Comparison of ENCODE assay signal across 16 cellular contexts in the genomic region with DNA sequence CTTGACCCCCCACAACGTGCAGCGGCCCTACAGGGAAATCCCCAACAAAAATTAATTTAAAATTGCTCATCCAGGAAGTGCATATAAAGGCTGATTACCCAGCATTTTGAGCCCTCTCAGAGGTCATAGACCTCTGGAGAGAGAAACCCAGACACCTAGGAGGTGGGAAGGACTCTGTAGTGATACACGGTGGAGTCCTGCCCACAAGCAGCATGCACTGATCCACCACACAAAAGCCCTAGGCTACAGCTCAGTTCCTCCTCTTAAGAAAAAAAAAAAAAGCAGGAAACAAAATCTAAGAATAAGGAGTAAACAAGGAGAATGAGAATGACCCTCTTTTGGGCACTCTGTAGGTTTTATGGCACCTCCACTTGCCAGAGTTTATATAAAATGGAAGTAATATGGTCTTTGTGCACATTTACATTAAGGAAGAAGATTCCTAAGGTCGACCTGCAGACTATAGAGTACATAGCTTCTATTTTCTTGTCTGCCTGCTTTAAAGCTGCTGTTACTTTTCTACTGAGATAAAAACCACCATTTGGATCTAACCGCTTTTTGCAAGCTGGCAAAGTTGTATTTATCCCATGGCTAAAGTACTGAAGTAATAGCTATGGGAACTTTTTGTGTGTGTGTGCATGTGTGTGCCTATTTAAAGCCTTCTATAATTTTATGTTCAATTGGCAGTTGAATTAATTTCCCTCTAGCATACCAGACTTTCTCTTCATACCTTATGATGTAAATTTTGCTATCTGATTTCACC. TPM values are rescaled to one million over a fixed set of nuclear protein-coding genes. Genes with fewer than 3 reads are reported as not detected.
A peak's percentile ranks its signal among the peaks of the same experiment; 100 is the strongest.
DNase-seq lines count a peak whose midpoint lies in the region; ATAC-seq, FAIRE-seq and TF ChIP-seq lines count a peak whose summit lies in the region.
"Had no signal": no experiment of that assay in that cellular context is flagged by ENCODE, and none has a peak within 500 bp of the region (broad histone marks: within the 10 kb centered on the region; RNA-seq: fewer than 3 reads in every experiment).

No MANE protein-coding gene starts in this region.

- H3K27ac Mint-ChIP-seq in GM23338 (peak overlapping the region; percentile 40; the same call in 1 of the 2 replicates), mesothelial cell of epicardium (peak overlapping the region; percentile 34)

- H3K27me3 ChIP-seq in GM23338 (ENCODE audit: insufficient read depth), result no peaks in the 10 kb centered on the region
- H3K27me3 ChIP-seq in HUES64 (ENCODE audit: insufficient read depth, low read length), result no peaks in the 10 kb centered on the region
- no peaks in the 10 kb centered on the region for H3K27me3 ChIP-seq in H1 (replicated peaks in 1 of 4; ENCODE audit: control insufficient read depth in 3 of 4, extremely low read depth in 1 of 4, insufficient read depth in 3 of 4, low read length in 3 of 4)
- H3K27me3 ChIP-seq in gastrocnemius medialis, result no peaks in the 10 kb centered on the region
- H3K27me3 ChIP-seq: BLaER1 treated with 17β-estradiol and CSF1 and Interleukin-3, amounts not matched to agents 10 nM and 100 nM had no signal

- CTCF ChIA-PET in H1 (lab: Charles Lee; ENCODE audit: partially characterized antibody), result interaction anchor here (0.9 kb wide), 1 partner anchor 12 kb away, joined by 5 read pairs; no protein-coding TSS in a partner anchor

- peak; percentile 8 for DNase-seq in GM23338 (ENCODE audit: low spot score)
- DNase-seq in H1 (ENCODE audit: low read depth in 1 of 2, low spot score in 2 of 2), result no peak
- DNase-seq in mesothelial cell of epicardium (ENCODE audit: low spot score in 2 of 2, unreplicated experiment in 2 of 2), result no peak
- no peak for DNase-seq in gastrocnemius medialis
- no peak for DNase-seq in AG08395 (ENCODE audit: low spot score)
- no peak for DNase-seq in GOT3 (lab: John Stamatoyannopoulos, UW)
- DNase-seq: 8988T; CD4-positive, CD25-positive, alpha-beta regulatory T cell; DMS 273 treated with DMSO at 0.1 percent for 48 hours had no signal

- H4K8ac ChIP-seq in H1 (ENCODE audit: extremely low read depth, insufficient read depth, low read length), result no peak overlapping the region

- no peak for TF ChIP-seq EP300 in H1 (IDR thresholded peaks at IDR 0.05; ENCODE audit: borderline replicate concordance in 1 of 2, low read depth in 2 of 2, low read length in 2 of 2)

- H3K27ac ChIP-seq in GM23338 (ENCODE audit: low read depth) (peak overlapping the region; percentile 47), HUES64 (ENCODE audit: low read depth, low read length) (peak overlapping the region; percentile 11; the same call in 1 of the 2 replicates), H1 (ENCODE audit: low read depth, low read length) (no peak overlapping the region), gastrocnemius medialis (no peak overlapping the region)
- H3K27ac ChIP-seq: BLaER1 treated with 17β-estradiol and CSF1 and Interleukin-3, amounts not matched to agents 10 nM and 100 nM; KMS-11 had no signal

- TF ChIP-seq CTCF in GM23338 (conservative IDR thresholded peaks at IDR 0.05; ENCODE audit: low read depth in 2 of 2), result no peak
- no peak for TF ChIP-seq CTCF in H1 (IDR thresholded peaks at IDR 0.05; ENCODE audit: control extremely low read depth in 1 of 3, insufficient read depth in 1 of 3, low read depth in 1 of 3, low read length in 3 of 3)
- TF ChIP-seq CTCF in mesothelial cell of epicardium (IDR thresholded peaks at IDR 0.05; ENCODE audit: unreplicated experiment), result no peak
- TF ChIP-seq CTCF in gastrocnemius medialis (IDR thresholded peaks at IDR 0.05 in 4 of 5, conservative IDR thresholded peaks at IDR 0.05 in 1 of 5), result no peak

- H3K36me3 ChIP-seq in GM23338 (ENCODE audit: insufficient read depth), result no peaks in the 10 kb centered on the region
- H3K36me3 ChIP-seq in HUES64 (ENCODE audit: insufficient read depth, low read length), result no peaks in the 10 kb centered on the region
- peaks cover 0 to 3% (median 1%) of the 10 kb centered on the region in 4 experiments; a peak in 2 of 8 replicates for H3K36me3 ChIP-seq in H1 (ENCODE audit: control insufficient read depth in 2 of 4, insufficient read depth in 4 of 4, low read length in 3 of 4)
- no peaks in the 10 kb centered on the region for H3K36me3 ChIP-seq in gastrocnemius medialis
- H3K36me3 ChIP-seq: BLaER1 treated with 17β-estradiol and CSF1 and Interleukin-3, amounts not matched to agents 10 nM and 100 nM; HAP-1 had no signal

- H3K4me2 ChIP-seq in GM23338 (peak overlapping the region; percentile 50), H1 (ENCODE audit: insufficient read depth in 1 of 2, low read depth in 2 of 2, low read length in 2 of 2) (peak overlapping the region; percentile 16 to 27; a peak in 2 of 4 replicates)
- H3K4me2 ChIP-seq: BLaER1 treated with 17β-estradiol and CSF1 and Interleukin-3, amounts not matched to agents 10 nM and 100 nM; KMS-11 had no signal

- H3K79me2 ChIP-seq in GM23338 (replicated peaks; ENCODE audit: insufficient read depth) (no peaks in the 10 kb centered on the region), H1 (ENCODE audit: control insufficient read depth in 1 of 2, insufficient read depth in 2 of 2, low read length in 2 of 2) (no peaks in the 10 kb centered on the region)

- intact Hi-C loops in gastrocnemius medialis (cut with DNase I; ENCODE audit: low total_unique reads), result no loop called here

- H3K4me3 ChIP-seq in GM23338 (0 out of 2 replicates have a peak overlapping the region, but pooled peaks have one; percentile 9), HUES64 (ENCODE audit: low read length) (no peak overlapping the region), H1 (ENCODE audit: extremely low read depth in 1 of 4, insufficient read depth in 2 of 4, low read depth in 3 of 4, low read length in 4 of 4) (peak overlapping the region in 1 of 4 experiments; percentile 1; a peak in 1 of 8 replicates), gastrocnemius medialis (no peak overlapping the region)
- H3K4me3 ChIP-seq: BLaER1 treated with 17β-estradiol and CSF1 and Interleukin-3, amounts not matched to agents 10 nM and 100 nM; HAP-1 had no signal

- peak overlapping the region; percentile 90 for H2BK120ac ChIP-seq in H1 (replicated peaks; ENCODE audit: low read depth, low read length)

- H3K79me1 ChIP-seq in H1 (ENCODE audit: low read depth, low read length), result no peaks in the 10 kb centered on the region

- no peak overlapping the region for H4K91ac ChIP-seq in H1 (replicated peaks; ENCODE audit: insufficient read length, low read length)

- peak overlapping the region; percentile 61; the same call in 1 of the 2 replicates for H2BK20ac ChIP-seq in H1 (ENCODE audit: low read length)

- FAIRE-seq in H1 (lab: Jason Lieb, UNC), result no peak
- FAIRE-seq: HTR-8/SVneo had no signal

- H3K4me1 Mint-ChIP-seq in GM23338 (peaks cover 38% of the 10 kb centered on the region), mesothelial cell of epicardium (peaks cover 14% of the 10 kb centered on the region)
- H3K4me1 Mint-ChIP-seq: CD4-positive, CD25-positive, alpha-beta regulatory T cell; IgD-negative memory B cell had no signal

- H2BK5ac ChIP-seq in H1 (ENCODE audit: low read depth, low read length), result no peak overlapping the region; the same call in 1 of the 2 replicates

- H3K23me2 ChIP-seq in H1 (ENCODE audit: low read depth, low read length), result no peaks in the 10 kb centered on the region

- TF ChIP-seq RAD21 in H1 (IDR thresholded peaks at IDR 0.05 in 1 of 2, conservative IDR thresholded peaks at IDR 0.05 in 1 of 2; ENCODE audit: low read depth in 2 of 2, low read length in 2 of 2), result no peak

- no peak overlapping the region for H3K9ac ChIP-seq in HUES64 (ENCODE audit: low read depth, low read length)
- no peak overlapping the region for H3K9ac ChIP-seq in H1 (replicated peaks in 1 of 4; ENCODE audit: extremely low read depth in 1 of 4, low read depth in 3 of 4, low read length in 3 of 4)
- H3K9ac ChIP-seq: BLaER1 treated with 17β-estradiol and CSF1 and Interleukin-3, amounts not matched to agents 10 nM and 100 nM; KMS-11 had no signal

- H4K20me1 ChIP-seq in GM23338 (replicated peaks; ENCODE audit: insufficient read depth) (no peaks in the 10 kb centered on the region), H1 (replicated peaks in 1 of 2; ENCODE audit: control insufficient read depth in 1 of 2, insufficient read depth in 2 of 2, low read length in 2 of 2) (no peaks in the 10 kb centered on the region)
- H4K20me1 ChIP-seq: BLaER1 treated with 17β-estradiol and CSF1 and Interleukin-3, amounts not matched to agents 10 nM and 100 nM had no signal

- H3K4me3 Mint-ChIP-seq in GM23338, result no peak overlapping the region
- H3K4me3 Mint-ChIP-seq in mesothelial cell of epicardium, result no peak overlapping the region
- H3K4me3 Mint-ChIP-seq: CD4-positive, CD25-positive, alpha-beta regulatory T cell; IgD-negative memory B cell had no signal

- H3K36me3 Mint-ChIP-seq in GM23338 (ENCODE audit: low read depth) (peaks cover 20% of the 10 kb centered on the region), mesothelial cell of epicardium (no peaks in the 10 kb centered on the region)
- H3K36me3 Mint-ChIP-seq: CD4-positive, CD25-positive, alpha-beta regulatory T cell had no signal

- no peak overlapping the region for H2AK5ac ChIP-seq in H1 (ENCODE audit: low read depth, low read length)

- no peak overlapping the region for H3K18ac ChIP-seq in H1 (ENCODE audit: extremely low read depth, low read length)

- H2BK12ac ChIP-seq in H1 (ENCODE audit: low read depth, low read length), result 0 out of 2 replicates have a peak overlapping the region, but pooled peaks have one; percentile 50

- H3K9me2 ChIP-seq in GM23338 (ENCODE audit: insufficient read depth), result 0 out of 2 replicates have a peak, but pooled peaks cover 5% of the 10 kb centered on the region

- H3K27me3 Mint-ChIP-seq in GM23338 (ENCODE audit: insufficient read depth, low read depth, poor library complexity) (peaks cover 10% of the 10 kb centered on the region), mesothelial cell of epicardium (ENCODE audit: low read depth) (no peaks in the 10 kb centered on the region)

- TF ChIP-seq POLR2A in H1 (IDR thresholded peaks at IDR 0.05; ENCODE audit: control extremely low read depth in 1 of 2, low read depth in 2 of 2, low read length in 2 of 2) (no peak), gastrocnemius medialis (IDR thresholded peaks at IDR 0.05) (no peak)

- peak overlapping the region; percentile 20; the same call in 1 of the 2 replicates for H2AFZ ChIP-seq in GM23338
- H2AFZ ChIP-seq in H1 (ENCODE audit: low read length), result no peak overlapping the region

- no peak overlapping the region for H3K56ac ChIP-seq in H1 (replicated peaks; ENCODE audit: insufficient read length, low read depth, low read length)

- H4K5ac ChIP-seq in H1 (ENCODE audit: insufficient read length, low read depth, low read length), result no peak overlapping the region

- POLR2A ChIA-PET in H1 (lab: Charles Lee; ENCODE audit: partially characterized antibody), result interaction anchor here (0.6 to 2.5 kb wide), 2 partner anchors 25 to 67 kb away, joined by 4 to 10 read pairs; no protein-coding TSS in a partner anchor

- no peaks in the 10 kb centered on the region for H3F3A ChIP-seq in GM23338 (replicated peaks; ENCODE audit: low read depth)

- H3K9me3 Mint-ChIP-seq in GM23338 (peaks cover 13% of the 10 kb centered on the region), mesothelial cell of epicardium (peaks cover 4% of the 10 kb centered on the region)
- H3K9me3 Mint-ChIP-seq: IgD-negative memory B cell had no signal

- no peak overlapping the region for H2BK15ac ChIP-seq in H1 (ENCODE audit: low read length)

- H3K4me1 ChIP-seq in GM23338 (ENCODE audit: insufficient read depth), result peaks cover 33% of the 10 kb centered on the region
- H3K4me1 ChIP-seq in HUES64 (ENCODE audit: insufficient read depth, low read length), result peaks cover 29% of the 10 kb centered on the region
- H3K4me1 ChIP-seq in H1 (replicated peaks in 1 of 4; ENCODE audit: control insufficient read depth in 3 of 4, insufficient read depth in 4 of 4, low read length in 3 of 4), result peaks cover 0 to 12% (median 4%) of the 10 kb centered on the region in 4 experiments; a peak in 5 of 7 replicates
- H3K4me1 ChIP-seq in gastrocnemius medialis, result no peaks in the 10 kb centered on the region
- H3K4me1 ChIP-seq: BLaER1 treated with 17β-estradiol and CSF1 and Interleukin-3, amounts not matched to agents 10 nM and 100 nM had no signal

- H3K23ac ChIP-seq in H1 (ENCODE audit: insufficient read length), result no peak overlapping the region

- H3K14ac ChIP-seq in H1 (ENCODE audit: insufficient read length), result no peak overlapping the region

- peaks cover 16% of the 10 kb centered on the region for H3K9me3 ChIP-seq in HUES64 (ENCODE audit: insufficient read depth, low read depth, low read length)
- peaks cover 9 to 19% of the 10 kb centered on the region in 2 experiments; a peak in 3 of 4 replicates for H3K9me3 ChIP-seq in H1 (ENCODE audit: insufficient read depth in 2 of 2, low read depth in 1 of 2, low read length in 1 of 2)
- no peaks in the 10 kb centered on the region for H3K9me3 ChIP-seq in gastrocnemius medialis
- H3K9me3 ChIP-seq: BLaER1 treated with 17β-estradiol and CSF1 and Interleukin-3, amounts not matched to agents 10 nM and 100 nM; HAP-1 had no signal

- in situ Hi-C loops in gastrocnemius medialis (cut with MboI; ENCODE audit: low sequenced_read_pairs in 4 of 4), result no loop called here

- ATAC-seq in GM23338, result peak; percentile 68
- no peak for ATAC-seq in gastrocnemius medialis

- 77% methylated on average over 5 of the region's 5 CpGs for WGBS in HUES64
- 68% methylated on average over 5 of the region's 5 CpGs; no CpG with 5 or more reads in 1 of the 2 experiments for WGBS in H1 (ENCODE audit: extremely low coverage in 1 of 2, insufficient coverage in 1 of 2, insufficient read length in 1 of 2, insufficient replicate concordance in 2 of 2, low coverage in 1 of 2, low lambda C conversion rate in 2 of 2, missing lambda C conversion rate in 1 of 2), 2 experiments

- H3K4ac ChIP-seq in H1 (replicated peaks; ENCODE audit: insufficient read length, low read depth, low read length), result no peak overlapping the region

RNA-seq across cellular contexts. Expression of gene ACSM1, which starts 46.9 kb away (rescaled TPM):
- total RNA-seq in GM23338 (2014; rRNA removed; shearing (Covaris generic)), result 0.38 and 1.4 TPM in 2 replicates
- polyA plus RNA-seq in GM23338 (2016; fragmentation: Nextera tagmentation; extraction: Ambion mirVana) (0.26 and 0.34 TPM in 2 replicates), H1 (2011; rRNA removed) (0.30 and 0.41 TPM in 2 replicates)
- not detected for polyA plus RNA-seq in HUES64 (2013, experiment 1 of 2)
- not detected for polyA plus RNA-seq in HUES64 (2013, experiment 2 of 2)
- not detected in 2 replicates for total RNA-seq in H1 (2021; fragmentation: NEBNext Ultra II Directional; extraction: Animal tissue kit (Norgen Biotek cat#: 25700))
- polyA plus RNA-seq in H1 (2011; cell fraction: cytosol; rRNA removed), result 0.27 TPM
- 0.30 TPM for polyA plus RNA-seq in H1 (2011; cell fraction: nucleus; rRNA removed)
- polyA plus RNA-seq in H1 (2012, experiment 1 of 2), result 0.21 to 0.45 TPM (median 0.32 TPM) in 4 replicates
- 0.12 TPM for polyA plus RNA-seq in H1 (2012, experiment 2 of 2)
- not detected for polyA plus RNA-seq in H1 (2013, experiment 1 of 2)
- 0.02 TPM for polyA plus RNA-seq in H1 (2013, experiment 2 of 2)
- polyA minus RNA-seq in H1 (2011; rRNA and poly(A)+ RNA removed), result 0.28 and 0.34 TPM in 2 replicates
- polyA minus RNA-seq in H1 (2011; cell fraction: cytosol; rRNA and poly(A)+ RNA removed), result 0.59 TPM
- 0.80 TPM for polyA minus RNA-seq in H1 (2011; cell fraction: nucleus; rRNA and poly(A)+ RNA removed)
- total RNA-seq in mesothelial cell of epicardium (0.66 to 0.97 TPM (median 0.76 TPM) in 3 replicates), gastrocnemius medialis (not detected)
- total RNA-seq: CD4-positive, CD25-positive, alpha-beta regulatory T cell; Daoy had no signal
- polyA plus RNA-seq: IgD-negative memory B cell had no signal

Comparison
In these comparisons a context has a peak if more than half of its experiments do, and no peak if none do; other contexts are left out.
1. H3K27ac ChIP-seq: peak in GM23338 (single experiment) and HUES64 (single experiment); none in H1 (single experiment) and gastrocnemius medialis (0 of 4).